11 cellular contexts compared by ENCODE assay signal in genomic region chr2:227748079-227748478, GRCh38. TPM values are rescaled to one million over a fixed set of nuclear protein-coding genes. Genes with fewer than 3 reads are reported as not detected.
DNase-seq lines count a peak whose midpoint lies in the region; ATAC-seq and TF ChIP-seq lines count a peak whose summit lies in the region.
"Had no signal": no experiment of that assay in that cellular context is flagged by ENCODE, and none has a peak within 500 bp of the region (broad histone marks: within the 10 kb centered on the region; RNA-seq: fewer than 3 reads in every experiment).

No MANE protein-coding gene starts in this region.

- ATAC-seq in HG02973 (IDR thresholded peaks at IDR 0.05; ENCODE audit: unreplicated experiment), result no peak

- H3K4me2 ChIP-seq in Karpas-422 (ENCODE audit: low read depth, low read length, poor library complexity, severe bottlenecking), result no peak overlapping the region

- no peaks in the 10 kb centered on the region for H3K27me3 Mint-ChIP-seq in activated CD4-positive, alpha-beta memory T cell treated with anti-CD3 and anti-CD28 coated beads for 36 hours
- peaks cover 3% of the 10 kb centered on the region for H3K27me3 Mint-ChIP-seq in activated CD4-positive, alpha-beta memory T cell treated with anti-CD3 and anti-CD28 coated beads, Interleukin-2, amount 10 ng/mL, durations not matched to agents 7 days and 5 days

- no peaks in the 10 kb centered on the region for H3K4me1 ChIP-seq in Karpas-422 (ENCODE audit: low read length)

- DNase-seq in activated CD4-positive, alpha-beta memory T cell treated with anti-CD3 and anti-CD28 coated beads for 36 hours, result peak; percentile 25
- no peak for DNase-seq in activated CD4-positive, alpha-beta memory T cell treated with anti-CD3 and anti-CD28 coated beads, Interleukin-2, amount 10 ng/mL, durations not matched to agents 7 days and 5 days
- DNase-seq in Karpas-422 (peak; percentile 53), ecto neural progenitor cell (ENCODE audit: low spot score) (peak; percentile 70), retinal pigment epithelial cell (ENCODE audit: low read depth) (no peak), NCI-H69 (lab: John Stamatoyannopoulos, UW) (no peak), middle frontal gyrus (ENCODE audit: extremely low spot score, low spot score) (no peak)
- DNase-seq: stimulated activated CD4-positive, alpha-beta T cell treated with anti-CD3 and anti-CD28 coated beads, Interleukin-12 subunit alpha, Interleukin-12 subunit beta, amount 100 ng/mL, for 4 hours; stimulated activated naive CD4-positive, alpha-beta T cell had no signal

- no peak overlapping the region for H3K27ac Mint-ChIP-seq in activated CD4-positive, alpha-beta memory T cell treated with anti-CD3 and anti-CD28 coated beads for 36 hours
- H3K27ac Mint-ChIP-seq in activated CD4-positive, alpha-beta memory T cell treated with anti-CD3 and anti-CD28 coated beads, Interleukin-2, amount 10 ng/mL, durations not matched to agents 7 days and 5 days, result no peak overlapping the region
- H3K27ac Mint-ChIP-seq: activated naive CD4-positive, alpha-beta T cell treated with anti-CD3 and anti-CD28 coated beads, Interleukin-2, amount 50 U/mL, for 24 hours had no signal

- H3K9me2 ChIP-seq in Karpas-422 (replicated peaks; ENCODE audit: insufficient read depth, low read length), result no peaks in the 10 kb centered on the region

- H3K4me1 Mint-ChIP-seq in activated CD4-positive, alpha-beta memory T cell treated with anti-CD3 and anti-CD28 coated beads for 36 hours (ENCODE audit: low read depth), result no peaks in the 10 kb centered on the region
- no peaks in the 10 kb centered on the region for H3K4me1 Mint-ChIP-seq in activated CD4-positive, alpha-beta memory T cell treated with anti-CD3 and anti-CD28 coated beads, Interleukin-2, amount 10 ng/mL, durations not matched to agents 7 days and 5 days
- H3K4me1 Mint-ChIP-seq: activated naive CD4-positive, alpha-beta T cell treated with anti-CD3 and anti-CD28 coated beads, Interleukin-2, amount 50 U/mL, for 24 hours had no signal

- POLR2A ChIA-PET in activated CD4-positive, alpha-beta memory T cell treated with anti-CD3 and anti-CD28 coated beads for 36 hours (lab: Charles Lee), result no interaction called here
- POLR2A ChIA-PET in activated CD4-positive, alpha-beta memory T cell treated with anti-CD3 and anti-CD28 coated beads, Interleukin-2, amount 10 ng/mL, durations not matched to agents 7 days and 5 days (lab: Charles Lee), result no interaction called here

- no peaks in the 10 kb centered on the region for H3K9me3 Mint-ChIP-seq in activated CD4-positive, alpha-beta memory T cell treated with anti-CD3 and anti-CD28 coated beads for 36 hours
- no peaks in the 10 kb centered on the region for H3K9me3 Mint-ChIP-seq in activated CD4-positive, alpha-beta memory T cell treated with anti-CD3 and anti-CD28 coated beads, Interleukin-2, amount 10 ng/mL, durations not matched to agents 7 days and 5 days
- H3K9me3 Mint-ChIP-seq: activated naive CD4-positive, alpha-beta T cell treated with anti-CD3 and anti-CD28 coated beads, Interleukin-2, amount 50 U/mL, for 24 hours had no signal

- H3K27me3 ChIP-seq in Karpas-422 (ENCODE audit: low read length), result no peaks in the 10 kb centered on the region

- H2AFZ ChIP-seq in Karpas-422 (ENCODE audit: low read length), result no peak overlapping the region

- no peak overlapping the region for H3K27ac ChIP-seq in Karpas-422 (ENCODE audit: low read length)

- TF ChIP-seq CTCF in retinal pigment epithelial cell (conservative IDR thresholded peaks at IDR 0.05; ENCODE audit: low read depth, low read length), result peak; percentile 63

- no peaks in the 10 kb centered on the region for H3K36me3 ChIP-seq in Karpas-422 (ENCODE audit: insufficient read depth, low read length)

- H3K4me3 Mint-ChIP-seq in activated CD4-positive, alpha-beta memory T cell treated with anti-CD3 and anti-CD28 coated beads for 36 hours, result no peak overlapping the region
- no peak overlapping the region for H3K4me3 Mint-ChIP-seq in activated CD4-positive, alpha-beta memory T cell treated with anti-CD3 and anti-CD28 coated beads, Interleukin-2, amount 10 ng/mL, durations not matched to agents 7 days and 5 days
- H3K4me3 Mint-ChIP-seq: activated naive CD4-positive, alpha-beta T cell treated with anti-CD3 and anti-CD28 coated beads, Interleukin-2, amount 50 U/mL, for 24 hours had no signal

- H4K20me1 ChIP-seq in Karpas-422 (ENCODE audit: insufficient read depth, low read depth, low read length), result no peaks in the 10 kb centered on the region

- H3K4me3 ChIP-seq in Karpas-422 (ENCODE audit: low read length), result no peak overlapping the region
- H3K4me3 ChIP-seq in retinal pigment epithelial cell (ENCODE audit: low read length), result no peak overlapping the region

- no peaks in the 10 kb centered on the region for H3K36me3 Mint-ChIP-seq in activated CD4-positive, alpha-beta memory T cell treated with anti-CD3 and anti-CD28 coated beads for 36 hours
- no peaks in the 10 kb centered on the region for H3K36me3 Mint-ChIP-seq in activated CD4-positive, alpha-beta memory T cell treated with anti-CD3 and anti-CD28 coated beads, Interleukin-2, amount 10 ng/mL, durations not matched to agents 7 days and 5 days (ENCODE audit: low read depth)
- H3K36me3 Mint-ChIP-seq: activated naive CD4-positive, alpha-beta T cell treated with anti-CD3 and anti-CD28 coated beads, Interleukin-2, amount 50 U/mL, for 24 hours had no signal

- intact Hi-C loops in activated CD4-positive, alpha-beta memory T cell treated with anti-CD3 and anti-CD28 coated beads for 36 hours (cut with micrococcal nuclease), result no loop called here

- CTCF ChIA-PET in activated CD4-positive, alpha-beta memory T cell treated with anti-CD3 and anti-CD28 coated beads for 36 hours (lab: Charles Lee), result no interaction called here
- CTCF ChIA-PET in activated CD4-positive, alpha-beta memory T cell treated with anti-CD3 and anti-CD28 coated beads, Interleukin-2, amount 10 ng/mL, durations not matched to agents 7 days and 5 days (lab: Charles Lee), result no interaction called here

- H3K9ac ChIP-seq in Karpas-422 (ENCODE audit: low read length), result no peak overlapping the region

- no peaks in the 10 kb centered on the region for H3K79me2 ChIP-seq in Karpas-422 (ENCODE audit: low read length)

- no peaks in the 10 kb centered on the region for H3K9me3 ChIP-seq in Karpas-422 (ENCODE audit: low read length)

RNA-seq across cellular contexts. Expression of gene SCYGR8, which starts 2.4 kb away (rescaled TPM):
- total RNA-seq in activated CD4-positive, alpha-beta memory T cell treated with anti-CD3 and anti-CD28 coated beads for 36 hours, result not detected
- not detected for total RNA-seq in activated CD4-positive, alpha-beta memory T cell treated with anti-CD3 and anti-CD28 coated beads, Interleukin-2, amount 10 ng/mL, durations not matched to agents 7 days and 5 days
- total RNA-seq in Karpas-422 (2014; rRNA removed; shearing (Covaris generic); ENCODE audit: low replicate concordance), result not detected in 2 replicates

RNA-seq across cellular contexts. Expression of gene SCYGR7, which starts 19.9 kb away (rescaled TPM):
- total RNA-seq in activated CD4-positive, alpha-beta memory T cell treated with anti-CD3 and anti-CD28 coated beads for 36 hours, result not detected
- total RNA-seq in activated CD4-positive, alpha-beta memory T cell treated with anti-CD3 and anti-CD28 coated beads, Interleukin-2, amount 10 ng/mL, durations not matched to agents 7 days and 5 days, result not detected
- not detected in 2 replicates for total RNA-seq in Karpas-422 (2014; rRNA removed; shearing (Covaris generic); ENCODE audit: low replicate concordance)

RNA-seq across cellular contexts. Expression of gene SCYGR6, which starts 23.5 kb away (rescaled TPM):
- not detected for total RNA-seq in activated CD4-positive, alpha-beta memory T cell treated with anti-CD3 and anti-CD28 coated beads for 36 hours
- not detected for total RNA-seq in activated CD4-positive, alpha-beta memory T cell treated with anti-CD3 and anti-CD28 coated beads, Interleukin-2, amount 10 ng/mL, durations not matched to agents 7 days and 5 days
- total RNA-seq in Karpas-422 (2014; rRNA removed; shearing (Covaris generic); ENCODE audit: low replicate concordance), result 6.1 TPM in 1 of 2 replicates, not detected in the other

RNA-seq across cellular contexts. Expression of gene SLC19A3, which starts 30.3 kb away (rescaled TPM):
- total RNA-seq in activated CD4-positive, alpha-beta memory T cell treated with anti-CD3 and anti-CD28 coated beads for 36 hours, result not detected
- not detected for total RNA-seq in activated CD4-positive, alpha-beta memory T cell treated with anti-CD3 and anti-CD28 coated beads, Interleukin-2, amount 10 ng/mL, durations not matched to agents 7 days and 5 days
- not detected in 2 replicates for total RNA-seq in Karpas-422 (2014; rRNA removed; shearing (Covaris generic); ENCODE audit: low replicate concordance)

Comparison
In these comparisons a context has a peak if more than half of its experiments do, and no peak if none do; other contexts are left out.
1. DNase-seq: peak in activated CD4-positive, alpha-beta memory T cell treated with anti-CD3 and anti-CD28 coated beads for 36 hours (single experiment), Karpas-422 (single experiment) and ecto neural progenitor cell (single experiment); none in activated CD4-positive, alpha-beta memory T cell treated with anti-CD3 and anti-CD28 coated beads, Interleukin-2, amount 10 ng/mL, durations not matched to agents 7 days and 5 days (single experiment), retinal pigment epithelial cell (single experiment), NCI-H69 (single experiment) and middle frontal gyrus (single experiment).